ENCODE assay signal across 1 cellular context in the genomic region with DNA sequence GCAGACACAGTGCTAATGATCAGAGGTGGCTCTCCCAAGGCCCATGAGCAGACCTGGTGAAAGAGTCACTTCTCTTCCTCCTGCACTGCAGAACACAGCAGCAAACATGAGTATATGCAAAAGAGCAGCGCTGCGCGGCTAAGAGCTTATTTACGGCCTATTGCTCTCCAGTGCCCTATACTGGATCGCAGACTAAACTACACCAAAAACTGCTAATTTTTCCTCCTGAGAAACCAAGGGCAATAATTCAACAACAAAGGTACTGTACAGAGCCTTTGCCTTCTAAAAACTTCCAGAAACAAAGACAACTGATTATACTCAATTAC.
TF ChIP-seq lines count a peak whose summit lies in the region.

No MANE protein-coding gene starts in this region.

TF ChIP-seq in K562, 482 proteins besides CTCF, POLR2A, EP300 and RAD21 (continued from another document):
- TF ChIP-seq, protein P1, sequence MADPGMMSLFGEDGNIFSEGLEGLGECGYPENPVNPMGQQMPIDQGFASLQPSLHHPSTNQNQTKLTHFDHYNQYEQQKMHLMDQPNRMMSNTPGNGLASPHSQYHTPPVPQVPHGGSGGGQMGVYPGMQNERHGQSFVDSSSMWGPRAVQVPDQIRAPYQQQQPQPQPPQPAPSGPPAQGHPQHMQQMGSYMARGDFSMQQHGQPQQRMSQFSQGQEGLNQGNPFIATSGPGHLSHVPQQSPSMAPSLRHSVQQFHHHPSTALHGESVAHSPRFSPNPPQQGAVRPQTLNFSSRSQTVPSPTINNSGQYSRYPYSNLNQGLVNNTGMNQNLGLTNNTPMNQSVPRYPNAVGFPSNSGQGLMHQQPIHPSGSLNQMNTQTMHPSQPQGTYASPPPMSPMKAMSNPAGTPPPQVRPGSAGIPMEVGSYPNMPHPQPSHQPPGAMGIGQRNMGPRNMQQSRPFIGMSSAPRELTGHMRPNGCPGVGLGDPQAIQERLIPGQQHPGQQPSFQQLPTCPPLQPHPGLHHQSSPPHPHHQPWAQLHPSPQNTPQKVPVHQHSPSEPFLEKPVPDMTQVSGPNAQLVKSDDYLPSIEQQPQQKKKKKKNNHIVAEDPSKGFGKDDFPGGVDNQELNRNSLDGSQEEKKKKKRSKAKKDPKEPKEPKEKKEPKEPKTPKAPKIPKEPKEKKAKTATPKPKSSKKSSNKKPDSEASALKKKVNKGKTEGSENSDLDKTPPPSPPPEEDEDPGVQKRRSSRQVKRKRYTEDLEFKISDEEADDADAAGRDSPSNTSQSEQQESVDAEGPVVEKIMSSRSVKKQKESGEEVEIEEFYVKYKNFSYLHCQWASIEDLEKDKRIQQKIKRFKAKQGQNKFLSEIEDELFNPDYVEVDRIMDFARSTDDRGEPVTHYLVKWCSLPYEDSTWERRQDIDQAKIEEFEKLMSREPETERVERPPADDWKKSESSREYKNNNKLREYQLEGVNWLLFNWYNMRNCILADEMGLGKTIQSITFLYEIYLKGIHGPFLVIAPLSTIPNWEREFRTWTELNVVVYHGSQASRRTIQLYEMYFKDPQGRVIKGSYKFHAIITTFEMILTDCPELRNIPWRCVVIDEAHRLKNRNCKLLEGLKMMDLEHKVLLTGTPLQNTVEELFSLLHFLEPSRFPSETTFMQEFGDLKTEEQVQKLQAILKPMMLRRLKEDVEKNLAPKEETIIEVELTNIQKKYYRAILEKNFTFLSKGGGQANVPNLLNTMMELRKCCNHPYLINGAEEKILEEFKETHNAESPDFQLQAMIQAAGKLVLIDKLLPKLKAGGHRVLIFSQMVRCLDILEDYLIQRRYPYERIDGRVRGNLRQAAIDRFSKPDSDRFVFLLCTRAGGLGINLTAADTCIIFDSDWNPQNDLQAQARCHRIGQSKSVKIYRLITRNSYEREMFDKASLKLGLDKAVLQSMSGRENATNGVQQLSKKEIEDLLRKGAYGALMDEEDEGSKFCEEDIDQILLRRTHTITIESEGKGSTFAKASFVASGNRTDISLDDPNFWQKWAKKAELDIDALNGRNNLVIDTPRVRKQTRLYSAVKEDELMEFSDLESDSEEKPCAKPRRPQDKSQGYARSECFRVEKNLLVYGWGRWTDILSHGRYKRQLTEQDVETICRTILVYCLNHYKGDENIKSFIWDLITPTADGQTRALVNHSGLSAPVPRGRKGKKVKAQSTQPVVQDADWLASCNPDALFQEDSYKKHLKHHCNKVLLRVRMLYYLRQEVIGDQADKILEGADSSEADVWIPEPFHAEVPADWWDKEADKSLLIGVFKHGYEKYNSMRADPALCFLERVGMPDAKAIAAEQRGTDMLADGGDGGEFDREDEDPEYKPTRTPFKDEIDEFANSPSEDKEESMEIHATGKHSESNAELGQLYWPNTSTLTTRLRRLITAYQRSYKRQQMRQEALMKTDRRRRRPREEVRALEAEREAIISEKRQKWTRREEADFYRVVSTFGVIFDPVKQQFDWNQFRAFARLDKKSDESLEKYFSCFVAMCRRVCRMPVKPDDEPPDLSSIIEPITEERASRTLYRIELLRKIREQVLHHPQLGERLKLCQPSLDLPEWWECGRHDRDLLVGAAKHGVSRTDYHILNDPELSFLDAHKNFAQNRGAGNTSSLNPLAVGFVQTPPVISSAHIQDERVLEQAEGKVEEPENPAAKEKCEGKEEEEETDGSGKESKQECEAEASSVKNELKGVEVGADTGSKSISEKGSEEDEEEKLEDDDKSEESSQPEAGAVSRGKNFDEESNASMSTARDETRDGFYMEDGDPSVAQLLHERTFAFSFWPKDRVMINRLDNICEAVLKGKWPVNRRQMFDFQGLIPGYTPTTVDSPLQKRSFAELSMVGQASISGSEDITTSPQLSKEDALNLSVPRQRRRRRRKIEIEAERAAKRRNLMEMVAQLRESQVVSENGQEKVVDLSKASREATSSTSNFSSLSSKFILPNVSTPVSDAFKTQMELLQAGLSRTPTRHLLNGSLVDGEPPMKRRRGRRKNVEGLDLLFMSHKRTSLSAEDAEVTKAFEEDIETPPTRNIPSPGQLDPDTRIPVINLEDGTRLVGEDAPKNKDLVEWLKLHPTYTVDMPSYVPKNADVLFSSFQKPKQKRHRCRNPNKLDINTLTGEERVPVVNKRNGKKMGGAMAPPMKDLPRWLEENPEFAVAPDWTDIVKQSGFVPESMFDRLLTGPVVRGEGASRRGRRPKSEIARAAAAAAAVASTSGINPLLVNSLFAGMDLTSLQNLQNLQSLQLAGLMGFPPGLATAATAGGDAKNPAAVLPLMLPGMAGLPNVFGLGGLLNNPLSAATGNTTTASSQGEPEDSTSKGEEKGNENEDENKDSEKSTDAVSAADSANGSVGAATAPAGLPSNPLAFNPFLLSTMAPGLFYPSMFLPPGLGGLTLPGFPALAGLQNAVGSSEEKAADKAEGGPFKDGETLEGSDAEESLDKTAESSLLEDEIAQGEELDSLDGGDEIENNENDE (IDR thresholded peaks at IDR 0.05; ENCODE audit: low read depth, low read length), result peak; percentile 84
- TF ChIP-seq, protein P2, sequence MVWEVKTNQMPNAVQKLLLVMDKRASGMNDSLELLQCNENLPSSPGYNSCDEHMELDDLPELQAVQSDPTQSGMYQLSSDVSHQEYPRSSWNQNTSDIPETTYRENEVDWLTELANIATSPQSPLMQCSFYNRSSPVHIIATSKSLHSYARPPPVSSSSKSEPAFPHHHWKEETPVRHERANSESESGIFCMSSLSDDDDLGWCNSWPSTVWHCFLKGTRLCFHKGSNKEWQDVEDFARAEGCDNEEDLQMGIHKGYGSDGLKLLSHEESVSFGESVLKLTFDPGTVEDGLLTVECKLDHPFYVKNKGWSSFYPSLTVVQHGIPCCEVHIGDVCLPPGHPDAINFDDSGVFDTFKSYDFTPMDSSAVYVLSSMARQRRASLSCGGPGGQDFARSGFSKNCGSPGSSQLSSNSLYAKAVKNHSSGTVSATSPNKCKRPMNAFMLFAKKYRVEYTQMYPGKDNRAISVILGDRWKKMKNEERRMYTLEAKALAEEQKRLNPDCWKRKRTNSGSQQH (CRISPR knock-in tag; IDR thresholded peaks at IDR 0.05), result no peak
- TF ChIP-seq ZNF785 (CRISPR knock-in tag; IDR thresholded peaks at IDR 0.05), result no peak
- TF ChIP-seq NFATC3 (IDR thresholded peaks at IDR 0.05), result no peak
- TF ChIP-seq ZNF561 (CRISPR knock-in tag; conservative IDR thresholded peaks at IDR 0.05), result no peak
- TF ChIP-seq SMC3 (conservative IDR thresholded peaks at IDR 0.05; ENCODE audit: insufficient read depth, low read depth, low read length), result no peak
- no peak for TF ChIP-seq MIER1 (IDR thresholded peaks at IDR 0.05; ENCODE audit: low read depth)
TF ChIP-seq in K562: peak in this region for 1.
